1 cellular context compared by ENCODE assay signal in the genomic region with DNA sequence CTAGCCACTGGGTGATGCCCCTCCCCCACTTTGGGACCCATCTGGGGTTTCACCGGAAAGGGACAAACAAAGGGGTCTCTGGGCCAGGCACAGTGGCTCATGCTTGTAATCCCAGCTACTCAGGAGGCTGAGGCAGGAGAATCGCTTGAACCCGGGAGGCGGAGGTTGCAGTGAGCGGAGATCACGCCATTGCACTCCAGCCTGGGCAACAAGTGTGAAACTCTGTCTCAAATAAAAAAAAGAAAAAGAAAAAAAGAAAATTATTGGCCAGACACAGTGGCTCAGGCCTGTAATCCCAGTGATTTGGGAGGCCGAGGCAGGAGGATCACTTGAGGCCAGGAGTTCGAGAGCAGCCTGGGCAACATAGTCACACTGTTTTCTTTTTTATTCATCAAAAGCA. TPM values are rescaled to one million over a fixed set of nuclear protein-coding genes. Genes with fewer than 3 reads are reported as not detected.
"Had no signal": no experiment of that assay in that cellular context is flagged by ENCODE, and none has a peak within 500 bp of the region (broad histone marks: within the 10 kb centered on the region; RNA-seq: fewer than 3 reads in every experiment).

No MANE protein-coding gene starts in this region.

RNA-seq across cellular contexts. Expression of gene BIK, which starts 34.8 kb away (rescaled TPM):
- total RNA-seq: Right ventricle myocardium superior had no signal
